9 cellular contexts compared by ENCODE assay signal in the genomic region with DNA sequence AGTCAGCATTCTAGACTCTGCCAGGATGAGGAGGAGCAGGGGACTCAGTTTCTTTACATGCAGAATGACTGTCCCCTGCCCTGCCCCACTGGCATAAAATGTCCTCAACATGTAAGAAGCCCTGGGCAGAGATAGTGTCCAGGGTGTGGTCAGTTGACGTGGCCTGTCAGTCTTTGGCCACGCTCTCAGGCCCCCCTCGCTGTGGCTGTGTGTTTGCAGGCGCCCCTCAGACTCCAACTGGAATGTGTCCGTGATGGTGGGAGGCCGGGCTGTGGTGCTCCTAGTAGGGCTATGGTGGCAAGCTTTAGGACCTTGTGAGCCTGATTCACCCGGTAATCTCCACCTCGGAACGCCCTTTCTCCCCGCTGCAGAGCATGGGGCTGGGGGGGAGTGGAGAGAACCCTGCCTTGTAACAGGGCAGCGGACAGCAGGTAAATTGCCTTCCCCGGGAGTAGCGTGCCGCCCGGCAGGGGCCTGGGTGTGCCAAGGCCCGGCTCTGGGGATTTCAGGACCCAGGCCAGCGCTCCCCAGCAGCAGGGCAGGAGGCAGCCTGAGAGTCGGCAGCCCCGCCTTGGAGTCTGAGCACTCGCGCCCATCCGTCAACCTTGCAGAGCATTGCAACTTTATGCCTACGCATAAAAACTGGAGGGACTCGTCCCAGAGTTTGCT.
A peak's percentile ranks its signal among the peaks of the same experiment; 100 is the strongest.
DNase-seq lines count a peak whose midpoint lies in the region; ATAC-seq and TF ChIP-seq lines count a peak whose summit lies in the region.
"Had no signal": no experiment of that assay in that cellular context is flagged by ENCODE, and none has a peak within 500 bp of the region (broad histone marks: within the 10 kb centered on the region; RNA-seq: fewer than 3 reads in every experiment).

No MANE protein-coding gene starts in this region.

- TF ChIP-seq CTCF in DND-41 (IDR thresholded peaks at IDR 0.05; ENCODE audit: borderline replicate concordance, extremely low read depth, low read length, poor library complexity, severe bottlenecking) (no peak), GM13977 (IDR thresholded peaks at IDR 0.05; ENCODE audit: extremely low read depth, insufficient read depth, missing control alignments) (no peak)

- H3K4me3 ChIP-seq in DND-41 (ENCODE audit: low read depth in 1 of 2, low read length in 2 of 2) (no peak overlapping the region), mesendoderm (ENCODE audit: low read length) (no peak overlapping the region)
- H3K4me3 ChIP-seq: lung had no signal

- H3K27ac ChIP-seq in DND-41 (ENCODE audit: low read length) (no peak overlapping the region), mesendoderm (ENCODE audit: low read depth, low read length) (no peak overlapping the region)

- no peak overlapping the region for H2BK5ac ChIP-seq in mesendoderm (ENCODE audit: low read length)

- no peak overlapping the region for H3K56ac ChIP-seq in mesendoderm (ENCODE audit: low read length)

- H3K9me3 ChIP-seq in DND-41 (ENCODE audit: insufficient read depth, low read length, severe bottlenecking) = no peaks in the 10 kb centered on the region

- H3K4me2 ChIP-seq in DND-41 (ENCODE audit: insufficient read depth, low read length) (no peak overlapping the region), mesendoderm (ENCODE audit: low read length) (no peak overlapping the region)

- no peaks in the 10 kb centered on the region for H3K79me1 ChIP-seq in mesendoderm (ENCODE audit: low read length)

- no peak overlapping the region for H3K23ac ChIP-seq in mesendoderm (ENCODE audit: low read length)

- H3K18ac ChIP-seq in mesendoderm (ENCODE audit: low read length) = no peak overlapping the region

- H3K79me2 ChIP-seq in DND-41 (ENCODE audit: insufficient read depth, low read length) (no peaks in the 10 kb centered on the region), mesendoderm (ENCODE audit: control insufficient read depth, insufficient read depth, low read length) (no peaks in the 10 kb centered on the region)

- ATAC-seq in DND-41 (ENCODE audit: insufficient read depth, low read depth) (peak; percentile 70), HG03521 (IDR thresholded peaks at IDR 0.05; ENCODE audit: unreplicated experiment) (no peak), GM18907 (IDR thresholded peaks at IDR 0.05; ENCODE audit: unreplicated experiment) (no peak), GM18519 (IDR thresholded peaks at IDR 0.05; ENCODE audit: low FRiP score, unreplicated experiment) (no peak)

- H3K4me1 ChIP-seq in DND-41 (ENCODE audit: insufficient read depth, low read length) (no peaks in the 10 kb centered on the region), mesendoderm (ENCODE audit: control insufficient read depth, low read depth, low read length) (no peaks in the 10 kb centered on the region)

- H2BK120ac ChIP-seq in mesendoderm (ENCODE audit: low read depth, low read length) = no peak overlapping the region

- no peak overlapping the region for H4K8ac ChIP-seq in mesendoderm (ENCODE audit: low read depth, low read length)

- no peak overlapping the region for H3K9ac ChIP-seq in DND-41 (ENCODE audit: low read depth, low read length)
- no peak overlapping the region for H3K9ac ChIP-seq in mesendoderm (ENCODE audit: low read length)

- H2AK5ac ChIP-seq in mesendoderm (ENCODE audit: low read length) = no peak overlapping the region

- H4K20me1 ChIP-seq in DND-41 (ENCODE audit: insufficient read depth, low read length) = no peaks in the 10 kb centered on the region

- DNase-seq in DND-41 (peak; percentile 41), HuH-7.5 (ENCODE audit: low spot score) (peak; percentile 57), ecto neural progenitor cell (ENCODE audit: low spot score) (peak; percentile 88), mesendoderm (peak; percentile 84), GM13977 (ENCODE audit: low spot score) (no peak)

- H3K27me3 ChIP-seq in DND-41 (ENCODE audit: insufficient read depth, low read length, poor library complexity) (no peaks in the 10 kb centered on the region), mesendoderm (ENCODE audit: insufficient read depth, low read length, poor library complexity) (no peaks in the 10 kb centered on the region)

- no peak overlapping the region for H2AFZ ChIP-seq in DND-41 (ENCODE audit: low read depth, low read length)

- no peak overlapping the region for H3K4ac ChIP-seq in mesendoderm (ENCODE audit: low read depth, low read length)

- in situ Hi-C loops in GM13977 (cut with MboI; ENCODE audit: low pct_unique_long_range_greater_than_20kb, low sequenced_read_pairs, unreplicated experiment) = no loop called here

- no peaks in the 10 kb centered on the region for H3K36me3 ChIP-seq in DND-41 (ENCODE audit: insufficient read depth, low read length)
- no peaks in the 10 kb centered on the region for H3K36me3 ChIP-seq in mesendoderm (ENCODE audit: control insufficient read depth, insufficient read depth, low read length)

- H2BK15ac ChIP-seq in mesendoderm (replicated peaks; ENCODE audit: low read depth) = no peak overlapping the region

- no peak overlapping the region for H4K5ac ChIP-seq in mesendoderm (ENCODE audit: low read length)

- no CpG with 5 or more reads among the region's 24 CpGs for WGBS in mesendoderm (ENCODE audit: extremely low coverage, insufficient coverage, low lambda C conversion rate)
